ENCODE assay signal across 19 cellular contexts in the genomic region with DNA sequence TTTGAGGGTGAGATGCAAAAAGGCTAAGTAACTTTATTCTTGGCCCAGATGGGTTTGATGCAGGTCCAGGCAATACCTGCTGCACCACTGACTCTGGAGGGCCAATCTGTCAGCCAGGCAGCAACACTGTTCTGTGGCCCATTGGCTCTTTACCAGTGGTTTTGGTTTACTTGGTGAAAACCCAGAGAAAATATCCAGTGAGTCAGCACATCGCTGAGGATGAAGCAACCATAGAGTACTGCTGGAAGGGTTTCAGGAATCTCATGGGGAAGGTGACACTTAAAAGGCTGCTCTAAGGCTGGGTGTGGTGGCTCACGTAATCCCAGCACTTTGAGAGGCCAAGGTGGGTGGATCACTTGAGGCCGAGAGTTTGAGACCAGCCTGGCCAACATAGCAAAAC.
DNase-seq lines count a peak whose midpoint lies in the region; ATAC-seq and TF ChIP-seq lines count a peak whose summit lies in the region.
"Had no signal": no experiment of that assay in that cellular context is flagged by ENCODE, and none has a peak within 500 bp of the region (broad histone marks: within the 10 kb centered on the region; RNA-seq: fewer than 3 reads in every experiment).

No MANE protein-coding gene starts in this region.

- H3K4me1 Mint-ChIP-seq in stimulated activated effector memory CD8-positive, alpha-beta T cell treated with anti-CD3 and anti-CD28 coated beads, Interleukin-12 subunit alpha, Interleukin-12 subunit beta, amount 100 ng/mL, for 72 hours, result no peaks in the 10 kb centered on the region
- H3K4me1 Mint-ChIP-seq: mesothelial cell of epicardium, T-helper 17 cell had no signal

- TF ChIP-seq CTCF in BJ (IDR thresholded peaks at IDR 0.05; ENCODE audit: insufficient read depth, low read depth, low read length), result no peak
- TF ChIP-seq CTCF in psoas muscle (IDR thresholded peaks at IDR 0.05), result no peak

- DNase-seq in BJ (ENCODE audit: low read depth) (peak; percentile 93), NCI-H226 (peak; percentile 2), epithelial cell of prostate (ENCODE audit: low read depth, low spot score) (peak; percentile 24), psoas muscle (no peak), OCI-M1 (lab: John Stamatoyannopoulos, UW) (no peak), NCI-H2171 (lab: John Stamatoyannopoulos, UW) (no peak), COR-L47 (lab: John Stamatoyannopoulos, UW) (no peak)
- DNase-seq in stimulated activated effector memory CD8-positive, alpha-beta T cell treated with anti-CD3 and anti-CD28 coated beads, Interleukin-12 subunit alpha, Interleukin-12 subunit beta, amount 100 ng/mL, for 72 hours (ENCODE audit: low spot score in 2 of 2), result no peak
- DNase-seq: DMS79 treated with DMSO at 0.1 percent for 48 hours, foreskin melanocyte, NCI-H1694, NCI-H69, RPMI8226, T-helper 17 cell had no signal

- H3K9me3 Mint-ChIP-seq in stimulated activated effector memory CD8-positive, alpha-beta T cell treated with anti-CD3 and anti-CD28 coated beads, Interleukin-12 subunit alpha, Interleukin-12 subunit beta, amount 100 ng/mL, for 72 hours, result no peaks in the 10 kb centered on the region

- H3K27ac ChIP-seq in epithelial cell of prostate (no peak overlapping the region), psoas muscle (no peak overlapping the region)
- H3K27ac ChIP-seq: BLaER1, coronary artery, KMS-11 had no signal

- POLR2A ChIA-PET in BJ (lab: Charles Lee), result no interaction called here

- no peaks in the 10 kb centered on the region for H3K36me3 Mint-ChIP-seq in stimulated activated effector memory CD8-positive, alpha-beta T cell treated with anti-CD3 and anti-CD28 coated beads, Interleukin-12 subunit alpha, Interleukin-12 subunit beta, amount 100 ng/mL, for 72 hours
- H3K36me3 Mint-ChIP-seq: activated naive CD8-positive, alpha-beta T cell; mesothelial cell of epicardium had no signal

- H3K36me3 ChIP-seq in BJ (ENCODE audit: control insufficient read depth, insufficient read depth, low read length), result no peaks in the 10 kb centered on the region
- H3K36me3 ChIP-seq in psoas muscle (ENCODE audit: insufficient read depth in 1 of 2, low read depth in 1 of 2), result no peaks in the 10 kb centered on the region
- H3K36me3 ChIP-seq: BLaER1 had no signal

- H3K4me1 ChIP-seq in psoas muscle, result no peaks in the 10 kb centered on the region
- H3K4me1 ChIP-seq: BLaER1 had no signal

- no peak overlapping the region for H3K4me3 Mint-ChIP-seq in stimulated activated effector memory CD8-positive, alpha-beta T cell treated with anti-CD3 and anti-CD28 coated beads, Interleukin-12 subunit alpha, Interleukin-12 subunit beta, amount 100 ng/mL, for 72 hours
- H3K4me3 Mint-ChIP-seq: activated naive CD8-positive, alpha-beta T cell; mesothelial cell of epicardium; T-helper 17 cell had no signal

- H3K9me3 ChIP-seq in psoas muscle, result no peaks in the 10 kb centered on the region
- H3K9me3 ChIP-seq: BLaER1 had no signal

- H3K27ac Mint-ChIP-seq in stimulated activated effector memory CD8-positive, alpha-beta T cell treated with anti-CD3 and anti-CD28 coated beads, Interleukin-12 subunit alpha, Interleukin-12 subunit beta, amount 100 ng/mL, for 72 hours, result no peak overlapping the region
- H3K27ac Mint-ChIP-seq: activated naive CD8-positive, alpha-beta T cell; mesothelial cell of epicardium; T-helper 17 cell had no signal

- ATAC-seq in psoas muscle, result peak; percentile 53 to 90 (median 82)
- no peak for ATAC-seq in stimulated activated effector memory CD8-positive, alpha-beta T cell treated with anti-CD3 and anti-CD28 coated beads, Interleukin-12 subunit alpha, Interleukin-12 subunit beta, amount 100 ng/mL, for 72 hours
- ATAC-seq: T-helper 17 cell had no signal

- H3K27me3 ChIP-seq in BJ (ENCODE audit: control insufficient read depth, insufficient read depth, low read length) (no peaks in the 10 kb centered on the region), psoas muscle (ENCODE audit: insufficient read depth in 3 of 3, low read length in 2 of 3) (no peaks in the 10 kb centered on the region)
- H3K27me3 ChIP-seq: BLaER1 had no signal

- intact Hi-C loops in psoas muscle (cut with DNase I), result no loop called here

- 41 to 62% (median 46%) methylated on average over 3 of the region's 3 CpGs for WGBS in psoas muscle, 3 donors

- CTCF ChIA-PET in BJ (lab: Yijun Ruan, JAX), result no interaction called here

- H3K4me3 ChIP-seq in BJ (ENCODE audit: low read depth, low read length) (no peak overlapping the region), psoas muscle (no peak overlapping the region)
- H3K4me3 ChIP-seq: BLaER1, coronary artery had no signal

Comparison
In these comparisons a context has a peak if more than half of its experiments do, and no peak if none do; other contexts are left out.
1. DNase-seq: peak in BJ (single experiment), NCI-H226 (single experiment) and epithelial cell of prostate (single experiment); none in psoas muscle (0 of 2), OCI-M1 (single experiment), stimulated activated effector memory CD8-positive, alpha-beta T cell treated with anti-CD3 and anti-CD28 coated beads, Interleukin-12 subunit alpha, Interleukin-12 subunit beta, amount 100 ng/mL, for 72 hours (0 of 2), NCI-H2171 (single experiment) and COR-L47 (single experiment).